ENCODE assay signal across 1 cellular context in the genomic region with DNA sequence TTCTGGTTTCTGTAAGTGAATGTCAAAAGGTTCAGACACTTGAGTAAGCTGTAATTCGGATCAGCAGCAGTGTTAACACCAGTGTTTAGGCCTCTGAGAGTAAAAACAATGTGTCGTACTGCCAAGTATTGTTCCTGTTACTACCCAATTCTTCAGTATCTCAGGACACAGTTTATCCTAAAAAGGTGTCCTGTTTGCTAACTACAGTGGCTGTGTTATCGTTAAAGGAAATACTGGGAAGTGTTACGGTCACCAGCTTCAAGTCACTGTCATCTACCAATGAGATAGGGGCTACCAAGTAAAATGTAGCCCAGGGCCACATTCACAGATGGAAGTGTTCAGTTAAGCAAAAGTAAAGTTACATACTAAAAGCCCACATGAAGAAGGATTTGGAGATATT.
TF ChIP-seq lines count a peak whose summit lies in the region.

No MANE protein-coding gene starts in this region.

TF ChIP-seq in HCT116, 20 proteins besides CTCF, POLR2A, EP300 and RAD21:
- TF ChIP-seq, protein P1, sequence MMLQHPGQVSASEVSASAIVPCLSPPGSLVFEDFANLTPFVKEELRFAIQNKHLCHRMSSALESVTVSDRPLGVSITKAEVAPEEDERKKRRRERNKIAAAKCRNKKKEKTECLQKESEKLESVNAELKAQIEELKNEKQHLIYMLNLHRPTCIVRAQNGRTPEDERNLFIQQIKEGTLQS (IDR thresholded peaks at IDR 0.05): no peak
- no peak for TF ChIP-seq FOSL1 (IDR thresholded peaks at IDR 0.05; ENCODE audit: low read depth)
- TF ChIP-seq, protein P2, sequence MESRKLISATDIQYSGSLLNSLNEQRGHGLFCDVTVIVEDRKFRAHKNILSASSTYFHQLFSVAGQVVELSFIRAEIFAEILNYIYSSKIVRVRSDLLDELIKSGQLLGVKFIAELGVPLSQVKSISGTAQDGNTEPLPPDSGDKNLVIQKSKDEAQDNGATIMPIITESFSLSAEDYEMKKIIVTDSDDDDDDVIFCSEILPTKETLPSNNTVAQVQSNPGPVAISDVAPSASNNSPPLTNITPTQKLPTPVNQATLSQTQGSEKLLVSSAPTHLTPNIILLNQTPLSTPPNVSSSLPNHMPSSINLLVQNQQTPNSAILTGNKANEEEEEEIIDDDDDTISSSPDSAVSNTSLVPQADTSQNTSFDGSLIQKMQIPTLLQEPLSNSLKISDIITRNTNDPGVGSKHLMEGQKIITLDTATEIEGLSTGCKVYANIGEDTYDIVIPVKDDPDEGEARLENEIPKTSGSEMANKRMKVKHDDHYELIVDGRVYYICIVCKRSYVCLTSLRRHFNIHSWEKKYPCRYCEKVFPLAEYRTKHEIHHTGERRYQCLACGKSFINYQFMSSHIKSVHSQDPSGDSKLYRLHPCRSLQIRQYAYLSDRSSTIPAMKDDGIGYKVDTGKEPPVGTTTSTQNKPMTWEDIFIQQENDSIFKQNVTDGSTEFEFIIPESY (IDR thresholded peaks at IDR 0.05; ENCODE audit: extremely low read depth, insufficient replicate concordance, low read length): no peak
- TF ChIP-seq CBX3 (IDR thresholded peaks at IDR 0.05; ENCODE audit: low read depth): no peak
- no peak for TF ChIP-seq CEBPB (IDR thresholded peaks at IDR 0.05; ENCODE audit: low read depth)
- no peak for TF ChIP-seq SP1 (IDR thresholded peaks at IDR 0.05; ENCODE audit: low read depth)
- TF ChIP-seq ELF1 (IDR thresholded peaks at IDR 0.05; ENCODE audit: borderline replicate concordance, low read depth): no peak
- TF ChIP-seq, protein P3, sequence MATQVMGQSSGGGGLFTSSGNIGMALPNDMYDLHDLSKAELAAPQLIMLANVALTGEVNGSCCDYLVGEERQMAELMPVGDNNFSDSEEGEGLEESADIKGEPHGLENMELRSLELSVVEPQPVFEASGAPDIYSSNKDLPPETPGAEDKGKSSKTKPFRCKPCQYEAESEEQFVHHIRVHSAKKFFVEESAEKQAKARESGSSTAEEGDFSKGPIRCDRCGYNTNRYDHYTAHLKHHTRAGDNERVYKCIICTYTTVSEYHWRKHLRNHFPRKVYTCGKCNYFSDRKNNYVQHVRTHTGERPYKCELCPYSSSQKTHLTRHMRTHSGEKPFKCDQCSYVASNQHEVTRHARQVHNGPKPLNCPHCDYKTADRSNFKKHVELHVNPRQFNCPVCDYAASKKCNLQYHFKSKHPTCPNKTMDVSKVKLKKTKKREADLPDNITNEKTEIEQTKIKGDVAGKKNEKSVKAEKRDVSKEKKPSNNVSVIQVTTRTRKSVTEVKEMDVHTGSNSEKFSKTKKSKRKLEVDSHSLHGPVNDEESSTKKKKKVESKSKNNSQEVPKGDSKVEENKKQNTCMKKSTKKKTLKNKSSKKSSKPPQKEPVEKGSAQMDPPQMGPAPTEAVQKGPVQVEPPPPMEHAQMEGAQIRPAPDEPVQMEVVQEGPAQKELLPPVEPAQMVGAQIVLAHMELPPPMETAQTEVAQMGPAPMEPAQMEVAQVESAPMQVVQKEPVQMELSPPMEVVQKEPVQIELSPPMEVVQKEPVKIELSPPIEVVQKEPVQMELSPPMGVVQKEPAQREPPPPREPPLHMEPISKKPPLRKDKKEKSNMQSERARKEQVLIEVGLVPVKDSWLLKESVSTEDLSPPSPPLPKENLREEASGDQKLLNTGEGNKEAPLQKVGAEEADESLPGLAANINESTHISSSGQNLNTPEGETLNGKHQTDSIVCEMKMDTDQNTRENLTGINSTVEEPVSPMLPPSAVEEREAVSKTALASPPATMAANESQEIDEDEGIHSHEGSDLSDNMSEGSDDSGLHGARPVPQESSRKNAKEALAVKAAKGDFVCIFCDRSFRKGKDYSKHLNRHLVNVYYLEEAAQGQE (IDR thresholded peaks at IDR 0.05; ENCODE audit: low read depth): no peak
- TF ChIP-seq TCF7L2 (IDR thresholded peaks at IDR 0.05; ENCODE audit: borderline replicate concordance, extremely low read depth, insufficient read depth, insufficient read length): no peak
